In genomic region chr3:134477938-134478337, GRCh38 we compare ENCODE assay signal across 19 cellular contexts. TPM values are rescaled to one million over a fixed set of nuclear protein-coding genes. Genes with fewer than 3 reads are reported as not detected.
DNase-seq lines count a peak whose midpoint lies in the region; ATAC-seq and TF ChIP-seq lines count a peak whose summit lies in the region.
"Had no signal": no experiment of that assay in that cellular context is flagged by ENCODE, and none has a peak within 500 bp of the region (broad histone marks: within the 10 kb centered on the region; RNA-seq: fewer than 3 reads in every experiment).

No MANE protein-coding gene starts in this region.

- no peak for TF ChIP-seq POLR2A in prostate gland (IDR thresholded peaks at IDR 0.05)

- H3K9me3 ChIP-seq in prostate gland = no peaks in the 10 kb centered on the region
- H3K9me3 ChIP-seq: esophagus squamous epithelium had no signal

- ATAC-seq in SK-N-SH treated with all-trans-retinoic acid at 6 μM for 48 hours = peak; percentile 66
- no peak for ATAC-seq in HG02623 (IDR thresholded peaks at IDR 0.05; ENCODE audit: unreplicated experiment)
- no peak for ATAC-seq in HG02981 (IDR thresholded peaks at IDR 0.05; ENCODE audit: unreplicated experiment)
- ATAC-seq: activated T-cell treated with anti-CD3 and anti-CD28 coated beads, Interleukin-2, amount 50 U/mL, for 72 hours; Right ventricle myocardium inferior had no signal

- H3K27ac Mint-ChIP-seq in activated T-cell treated with anti-CD3 and anti-CD28 coated beads, Interleukin-2, amount 50 U/mL, for 24 hours = no peak overlapping the region
- H3K27ac Mint-ChIP-seq: H9 had no signal

- no peaks in the 10 kb centered on the region for H3K27me3 Mint-ChIP-seq in activated T-cell treated with anti-CD3 and anti-CD28 coated beads, Interleukin-2, amount 50 U/mL, for 24 hours

- peak; percentile 87 for DNase-seq in EH (ENCODE audit: low read depth)
- peak; percentile 72 for DNase-seq in kidney glomerular epithelial cell (lab: John Stamatoyannopoulos, UW)
- DNase-seq in prostate gland (ENCODE audit: low spot score) = no peak
- no peak for DNase-seq in iPS-NIHi7 (ENCODE audit: extremely low spot score)
- no peak for DNase-seq in activated T-cell treated with anti-CD3 and anti-CD28 coated beads, Interleukin-2, amount 50 U/mL, for 24 hours
- DNase-seq: activated CD4-positive, alpha-beta T cell treated with anti-CD3 and anti-CD28 coated beads, Interleukin-2, amount 50 U/mL, for 1 hour; activated T-cell treated with anti-CD3 and anti-CD28 coated beads, Interleukin-2, amount 50 U/mL, for 72 hours; AML-193; amygdala; DMS53; esophagus squamous epithelium; H9; NCI-H2081 treated with DMSO at 0.1 percent for 48 hours had no signal

- peak overlapping the region; percentile 6 to 10 for H3K27ac ChIP-seq in prostate gland
- H3K27ac ChIP-seq: coronary artery, HL-60 had no signal

- intact Hi-C loops in prostate gland (cut with DNase I) = loop anchor here (5.0 to 10.0 kb wide), 2 partner anchors 101 to 543 kb away; no protein-coding TSS in a partner anchor

- H3K9me3 Mint-ChIP-seq in activated T-cell treated with anti-CD3 and anti-CD28 coated beads, Interleukin-2, amount 50 U/mL, for 24 hours = no peaks in the 10 kb centered on the region
- H3K9me3 Mint-ChIP-seq: activated T-cell treated with anti-CD3 and anti-CD28 coated beads, Interleukin-2, amount 50 U/mL, for 72 hours; H9 had no signal

- peaks cover 14% of the 10 kb centered on the region for H3K4me1 Mint-ChIP-seq in activated T-cell treated with anti-CD3 and anti-CD28 coated beads, Interleukin-2, amount 50 U/mL, for 24 hours (ENCODE audit: low read depth)

- H3K4me1 ChIP-seq in prostate gland (replicated peaks) = no peaks in the 10 kb centered on the region

- WGBS in prostate gland = 35% methylated on average over 2 of the region's 2 CpGs

- no peak overlapping the region for H3K4me3 Mint-ChIP-seq in activated T-cell treated with anti-CD3 and anti-CD28 coated beads, Interleukin-2, amount 50 U/mL, for 24 hours
- H3K4me3 Mint-ChIP-seq: activated T-cell treated with anti-CD3 and anti-CD28 coated beads, Interleukin-2, amount 50 U/mL, for 72 hours; H9 had no signal

- H3K36me3 Mint-ChIP-seq in activated T-cell treated with anti-CD3 and anti-CD28 coated beads, Interleukin-2, amount 50 U/mL, for 24 hours (ENCODE audit: low read depth) = peaks cover 65% of the 10 kb centered on the region

- H3K36me3 ChIP-seq in prostate gland = peaks cover 0 to 4% of the 10 kb centered on the region in 2 donors

- H3K27me3 ChIP-seq in prostate gland (replicated peaks; ENCODE audit: insufficient read depth) = no peaks in the 10 kb centered on the region
- H3K27me3 ChIP-seq: esophagus squamous epithelium had no signal

- TF ChIP-seq CTCF in prostate gland (IDR thresholded peaks at IDR 0.05) = no peak

- no peak overlapping the region for H3K4me3 ChIP-seq in prostate gland
- H3K4me3 ChIP-seq: coronary artery, esophagus squamous epithelium had no signal

TF ChIP-seq in SK-N-SH treated with all-trans-retinoic acid at 6 μM for 48 hours, 23 proteins besides CTCF, POLR2A, EP300 and RAD21:
- TF ChIP-seq RARB (CRISPR knock-in tag; IDR thresholded peaks at IDR 0.05) (no peak), GLIS3 (CRISPR knock-in tag; IDR thresholded peaks at IDR 0.05) (no peak), POU6F1 (CRISPR knock-in tag; IDR thresholded peaks at IDR 0.05; ENCODE audit: borderline replicate concordance, low read depth) (no peak), ISL1 (CRISPR knock-in tag; IDR thresholded peaks at IDR 0.05) (peak; percentile 68), OSR1 (CRISPR knock-in tag; IDR thresholded peaks at IDR 0.05) (no peak)
TF ChIP-seq in SK-N-SH treated with all-trans-retinoic acid at 6 μM for 48 hours: peak in this region for 1.

RNA-seq across cellular contexts. Expression of gene ANAPC13, which starts 7.8 kb away (rescaled TPM):
- 10 to 100 TPM; 40.2 to 83.2 TPM for total RNA-seq in prostate gland

RNA-seq across cellular contexts. Expression of gene CEP63, which starts 7.9 kb away (rescaled TPM):
- total RNA-seq in prostate gland = 10 to 100 TPM; 35.2 to 60.1 TPM

Comparison
In these comparisons a context has a peak if more than half of its experiments do, and no peak if none do; other contexts are left out.
1. DNase-seq: peak in EH (single experiment) and kidney glomerular epithelial cell (single experiment); none in prostate gland (single experiment), iPS-NIHi7 (single experiment) and activated T-cell treated with anti-CD3 and anti-CD28 coated beads, Interleukin-2, amount 50 U/mL, for 24 hours (single experiment).